In the genomic region with DNA sequence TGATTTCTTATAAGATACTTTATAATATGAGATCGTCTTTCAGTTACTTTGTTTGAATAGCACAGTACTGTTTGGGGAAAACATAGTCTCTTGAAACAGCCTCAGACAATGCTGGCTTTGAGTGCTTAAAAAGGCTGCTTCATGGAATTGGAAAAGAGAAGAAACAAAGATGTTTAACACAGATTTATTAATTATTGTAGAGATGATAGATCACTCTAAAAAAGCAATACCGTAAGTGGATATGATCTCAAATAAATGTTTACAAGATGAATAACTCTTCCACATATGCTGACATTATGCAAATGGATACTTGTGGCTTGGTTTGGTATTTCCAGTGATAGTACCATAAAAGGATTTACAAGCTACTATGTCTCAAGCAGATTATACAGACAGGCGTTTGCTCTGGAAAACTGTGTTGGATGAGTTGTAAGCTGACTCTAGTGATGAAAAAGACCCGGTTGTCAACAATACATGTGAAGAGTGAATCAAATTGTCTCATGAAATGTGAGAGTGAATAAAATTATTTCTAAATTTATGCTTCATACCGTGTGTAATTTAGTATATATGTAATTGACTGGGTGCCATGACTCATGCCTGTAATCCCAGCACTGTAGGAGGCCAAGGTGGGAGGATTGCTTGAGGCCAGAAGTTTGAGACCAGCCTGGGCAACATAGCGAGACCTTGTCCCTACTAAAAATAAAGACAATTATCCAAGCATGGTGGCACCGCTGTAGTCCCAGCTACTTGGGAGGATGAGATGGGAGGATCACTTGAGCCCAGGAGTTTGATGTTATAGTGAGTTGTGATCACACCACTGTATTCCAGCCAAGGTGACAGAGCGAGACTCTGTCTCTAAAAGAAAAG, we compare ENCODE assay signal across 13 cellular contexts.
A peak's percentile ranks its signal among the peaks of the same experiment; 100 is the strongest.
DNase-seq lines count a peak whose midpoint lies in the region; ATAC-seq and TF ChIP-seq lines count a peak whose summit lies in the region.
"Had no signal": no experiment of that assay in that cellular context is flagged by ENCODE, and none has a peak within 500 bp of the region (broad histone marks: within the 10 kb centered on the region; RNA-seq: fewer than 3 reads in every experiment).

No MANE protein-coding gene starts in this region.

- no peaks in the 10 kb centered on the region for H3K9me3 ChIP-seq in effector memory CD4-positive, alpha-beta T cell (ENCODE audit: control insufficient read depth, low read length)
- H3K9me3 ChIP-seq: esophagus squamous epithelium had no signal

- peak overlapping the region; percentile 85 for H3K27ac Mint-ChIP-seq in osteocyte (ENCODE audit: unreplicated experiment)

- ATAC-seq in HG02884 (IDR thresholded peaks at IDR 0.05; ENCODE audit: unreplicated experiment) = no peak

- peaks cover 12% of the 10 kb centered on the region for H3K36me3 ChIP-seq in effector memory CD4-positive, alpha-beta T cell (ENCODE audit: control insufficient read depth, insufficient read depth, low read length)

- no peak overlapping the region for H3K4me3 Mint-ChIP-seq in osteocyte (ENCODE audit: unreplicated experiment)

- H3K4me1 ChIP-seq in effector memory CD4-positive, alpha-beta T cell (ENCODE audit: control insufficient read depth, insufficient read depth, low read length, poor library complexity, severe bottlenecking) = no peaks in the 10 kb centered on the region

- H3K27me3 ChIP-seq in effector memory CD4-positive, alpha-beta T cell (replicated peaks; ENCODE audit: control insufficient read depth, insufficient read depth, low read length, poor library complexity, severe bottlenecking) = no peaks in the 10 kb centered on the region
- H3K27me3 ChIP-seq: esophagus squamous epithelium had no signal

- no peak overlapping the region for H3K27ac ChIP-seq in effector memory CD4-positive, alpha-beta T cell (ENCODE audit: insufficient read depth, low read length, poor library complexity, severe bottlenecking)
- H3K27ac ChIP-seq: esophagus squamous epithelium had no signal

- H3K36me3 Mint-ChIP-seq in osteocyte (ENCODE audit: unreplicated experiment) = peaks cover 10% of the 10 kb centered on the region

- DNase-seq in EH (ENCODE audit: low read depth) (peak; percentile 92), NCI-H226 (peak; percentile 22), epithelial cell of esophagus (ENCODE audit: low read depth) (peak; percentile 73), osteocyte (ENCODE audit: extremely low spot score, unreplicated experiment) (no peak), AG08396 (ENCODE audit: low spot score) (no peak), Kasumi-1 (lab: John Stamatoyannopoulos, UW) (no peak)
- DNase-seq in effector memory CD4-positive, alpha-beta T cell = no peak
- DNase-seq: activated CD4-positive, alpha-beta T cell treated with anti-CD3 and anti-CD28 coated beads, Interleukin-2, amount 50 U/mL, for 4 hours; COR-L47; esophagus squamous epithelium; substantia nigra; T-helper 2 cell had no signal

- TF ChIP-seq CTCF in epithelial cell of esophagus (IDR thresholded peaks at IDR 0.05; ENCODE audit: insufficient read depth, low read depth, low read length, missing control alignments) (no peak), osteocyte (IDR thresholded peaks at IDR 0.05) (no peak)

- H3K4me1 Mint-ChIP-seq in osteocyte (ENCODE audit: unreplicated experiment) = peaks cover 26% of the 10 kb centered on the region

- no peaks in the 10 kb centered on the region for H3K27me3 Mint-ChIP-seq in osteocyte (ENCODE audit: unreplicated experiment)

- H3K9me3 Mint-ChIP-seq in osteocyte (ENCODE audit: unreplicated experiment) = no peaks in the 10 kb centered on the region

- no peak overlapping the region for H3K4me3 ChIP-seq in epithelial cell of esophagus (ENCODE audit: low read length)
- H3K4me3 ChIP-seq in effector memory CD4-positive, alpha-beta T cell (ENCODE audit: insufficient read depth, low read depth, low read length, poor library complexity, severe bottlenecking) = no peak overlapping the region
- H3K4me3 ChIP-seq: esophagus squamous epithelium had no signal

Comparison
In these comparisons a context has a peak if more than half of its experiments do, and no peak if none do; other contexts are left out.
1. DNase-seq: peak in EH (single experiment), NCI-H226 (single experiment) and epithelial cell of esophagus (single experiment); none in osteocyte (single experiment), AG08396 (single experiment), Kasumi-1 (0 of 2) and effector memory CD4-positive, alpha-beta T cell (0 of 3).